In the genomic region with DNA sequence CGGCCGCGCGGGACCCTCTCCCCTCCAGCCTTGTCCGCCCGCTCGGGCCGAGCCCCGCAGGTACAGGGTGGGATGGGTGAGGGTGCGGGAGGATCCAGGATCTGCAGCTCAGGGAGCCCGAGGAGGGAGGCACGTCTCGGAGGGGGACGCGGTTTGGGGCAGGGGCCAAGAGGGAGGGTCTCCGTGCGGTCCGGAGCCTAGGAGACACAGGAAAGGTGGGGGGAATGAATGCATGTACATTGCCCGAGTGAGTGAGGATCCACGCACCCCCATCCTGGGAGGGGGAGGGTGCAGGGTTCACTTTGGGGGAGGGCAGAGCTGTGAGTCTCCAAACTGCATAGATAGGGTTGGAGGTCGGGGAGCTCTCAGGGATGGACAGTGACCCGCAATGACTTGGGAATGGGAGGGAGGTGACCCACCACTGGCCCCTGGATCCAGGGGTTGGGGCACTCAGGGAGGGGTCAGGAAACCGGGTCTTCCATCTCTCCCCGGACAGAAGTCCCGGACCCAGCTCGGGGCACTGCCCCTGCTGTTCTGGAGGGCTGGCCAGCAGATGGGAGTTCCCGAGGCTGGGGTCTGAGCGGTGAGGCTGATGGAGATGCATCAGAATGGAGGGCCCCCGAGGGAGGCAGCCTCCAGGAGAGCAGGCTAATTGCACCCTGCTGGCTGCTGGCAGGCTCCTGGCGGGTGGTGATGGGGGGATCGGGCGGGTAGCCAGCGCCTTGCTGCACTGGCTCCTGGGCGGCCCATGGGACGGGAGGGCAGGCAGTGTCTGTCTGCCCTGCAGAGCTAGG, we compare ENCODE assay signal across 13 cellular contexts. TPM values are rescaled to one million over a fixed set of nuclear protein-coding genes. Genes with fewer than 3 reads are reported as not detected.
DNase-seq lines count a peak whose midpoint lies in the region; ATAC-seq and TF ChIP-seq lines count a peak whose summit lies in the region.
"Had no signal": no experiment of that assay in that cellular context is flagged by ENCODE, and none has a peak within 500 bp of the region (broad histone marks: within the 10 kb centered on the region; RNA-seq: fewer than 3 reads in every experiment).

No MANE protein-coding gene starts in this region.

- H3K36me3 Mint-ChIP-seq in activated T-cell treated with anti-CD3 and anti-CD28 coated beads, Interleukin-2, amount 50 U/mL, for 72 hours (ENCODE audit: insufficient read depth in 2 of 2): no peaks in the 10 kb centered on the region
- H3K36me3 Mint-ChIP-seq in stimulated activated effector memory CD8-positive, alpha-beta T cell treated with anti-CD3 and anti-CD28 coated beads, Interleukin-12 subunit alpha, Interleukin-12 subunit beta, amount 100 ng/mL, for 72 hours: no peaks in the 10 kb centered on the region
- H3K36me3 Mint-ChIP-seq in T-helper 2 cell treated with Interferon-gamma antibody and Interleukin-4, amounts not matched to agents 5 μg/mL and 100 μg/mL, for 36 hours (ENCODE audit: low read depth): no peaks in the 10 kb centered on the region

- peak overlapping the region; percentile 44 to 64 for H3K4me3 Mint-ChIP-seq in activated T-cell treated with anti-CD3 and anti-CD28 coated beads, Interleukin-2, amount 50 U/mL, for 72 hours
- H3K4me3 Mint-ChIP-seq in stimulated activated effector memory CD8-positive, alpha-beta T cell treated with anti-CD3 and anti-CD28 coated beads, Interleukin-12 subunit alpha, Interleukin-12 subunit beta, amount 100 ng/mL, for 72 hours: peak overlapping the region; percentile 26
- no peak overlapping the region for H3K4me3 Mint-ChIP-seq in T-helper 2 cell treated with Interferon-gamma antibody and Interleukin-4, amounts not matched to agents 5 μg/mL and 100 μg/mL, for 36 hours
- H3K4me3 Mint-ChIP-seq: activated CD4-positive, alpha-beta T cell treated with anti-CD3 and anti-CD28 coated beads, Interleukin-2, amount 10 ng/mL, durations not matched to agents 7 days and 5 days had no signal

- no peaks in the 10 kb centered on the region for H3K9me3 Mint-ChIP-seq in activated T-cell treated with anti-CD3 and anti-CD28 coated beads, Interleukin-2, amount 50 U/mL, for 72 hours
- no peaks in the 10 kb centered on the region for H3K9me3 Mint-ChIP-seq in stimulated activated effector memory CD8-positive, alpha-beta T cell treated with anti-CD3 and anti-CD28 coated beads, Interleukin-12 subunit alpha, Interleukin-12 subunit beta, amount 100 ng/mL, for 72 hours
- H3K9me3 Mint-ChIP-seq in T-helper 2 cell treated with Interferon-gamma antibody and Interleukin-4, amounts not matched to agents 5 μg/mL and 100 μg/mL, for 36 hours: no peaks in the 10 kb centered on the region
- H3K9me3 Mint-ChIP-seq: activated CD4-positive, alpha-beta T cell treated with anti-CD3 and anti-CD28 coated beads, Interleukin-2, amount 10 ng/mL, durations not matched to agents 7 days and 5 days had no signal

- no peak for DNase-seq in activated T-cell treated with anti-CD3 and anti-CD28 coated beads, Interleukin-2, amount 50 U/mL, for 72 hours
- DNase-seq in activated T-cell treated with anti-CD3 and anti-CD28 coated beads, Interleukin-2, amount 50 U/mL, for 1 hour: no peak
- DNase-seq in RWPE2 (ENCODE audit: low spot score) (no peak), tibial nerve (ENCODE audit: low spot score in 2 of 2) (no peak)
- no peak for DNase-seq in stimulated activated effector memory CD8-positive, alpha-beta T cell treated with anti-CD3 and anti-CD28 coated beads, Interleukin-12 subunit alpha, Interleukin-12 subunit beta, amount 100 ng/mL, for 72 hours (ENCODE audit: low spot score in 2 of 2)
- DNase-seq in T-helper 2 cell treated with Interferon-gamma antibody and Interleukin-4, amounts not matched to agents 5 μg/mL and 100 μg/mL, for 36 hours (ENCODE audit: low spot score): no peak
- DNase-seq: activated CD4-positive, alpha-beta T cell treated with anti-CD3 and anti-CD28 coated beads, Interleukin-2, amount 10 ng/mL, durations not matched to agents 7 days and 5 days; activated naive CD4-positive, alpha-beta T cell treated with Interleukin-2 at 50 U/mL for 16 hours; GOT3; NCI-H526 had no signal

- TF ChIP-seq EP300 in tibial nerve (IDR thresholded peaks at IDR 0.05): no peak

- H3K27me3 ChIP-seq in RWPE2 (ENCODE audit: insufficient read depth, poor library complexity, severe bottlenecking) (peaks cover 22% of the 10 kb centered on the region), tibial nerve (peaks cover 0 to 76% of the 10 kb centered on the region in 2 donors)

- H3K27ac Mint-ChIP-seq in activated T-cell treated with anti-CD3 and anti-CD28 coated beads, Interleukin-2, amount 50 U/mL, for 72 hours: no peak overlapping the region
- H3K27ac Mint-ChIP-seq in stimulated activated effector memory CD8-positive, alpha-beta T cell treated with anti-CD3 and anti-CD28 coated beads, Interleukin-12 subunit alpha, Interleukin-12 subunit beta, amount 100 ng/mL, for 72 hours: no peak overlapping the region
- no peak overlapping the region for H3K27ac Mint-ChIP-seq in T-helper 2 cell treated with Interferon-gamma antibody and Interleukin-4, amounts not matched to agents 5 μg/mL and 100 μg/mL, for 36 hours
- H3K27ac Mint-ChIP-seq: activated CD4-positive, alpha-beta T cell treated with anti-CD3 and anti-CD28 coated beads, Interleukin-2, amount 10 ng/mL, durations not matched to agents 7 days and 5 days had no signal

- ATAC-seq in activated T-cell treated with anti-CD3 and anti-CD28 coated beads, Interleukin-2, amount 50 U/mL, for 72 hours (replicated peaks in 1 of 2): no peak
- ATAC-seq in RWPE2 (ENCODE audit: low read depth) (no peak), HG03520 (IDR thresholded peaks at IDR 0.05; ENCODE audit: unreplicated experiment) (no peak)
- ATAC-seq in stimulated activated effector memory CD8-positive, alpha-beta T cell treated with anti-CD3 and anti-CD28 coated beads, Interleukin-12 subunit alpha, Interleukin-12 subunit beta, amount 100 ng/mL, for 72 hours: no peak

- no peaks in the 10 kb centered on the region for H3K9me3 ChIP-seq in RWPE2 (ENCODE audit: severe bottlenecking)
- H3K9me3 ChIP-seq in iPS-18c (ENCODE audit: control insufficient read depth, insufficient read depth, low read length): no peaks in the 10 kb centered on the region
- no peaks in the 10 kb centered on the region for H3K9me3 ChIP-seq in tibial nerve

- H3K27ac ChIP-seq in RWPE2 (ENCODE audit: poor library complexity, severe bottlenecking) (no peak overlapping the region), tibial nerve (no peak overlapping the region)

- H3K4me1 Mint-ChIP-seq in activated T-cell treated with anti-CD3 and anti-CD28 coated beads, Interleukin-2, amount 50 U/mL, for 72 hours (ENCODE audit: low read depth): no peaks in the 10 kb centered on the region
- H3K4me1 Mint-ChIP-seq in stimulated activated effector memory CD8-positive, alpha-beta T cell treated with anti-CD3 and anti-CD28 coated beads, Interleukin-12 subunit alpha, Interleukin-12 subunit beta, amount 100 ng/mL, for 72 hours: peaks cover 15% of the 10 kb centered on the region
- peaks cover 2% of the 10 kb centered on the region for H3K4me1 Mint-ChIP-seq in T-helper 2 cell treated with Interferon-gamma antibody and Interleukin-4, amounts not matched to agents 5 μg/mL and 100 μg/mL, for 36 hours (ENCODE audit: low read depth)

- no peak for TF ChIP-seq POLR2A in tibial nerve (IDR thresholded peaks at IDR 0.05)

- H3K4me1 ChIP-seq in RWPE2 (ENCODE audit: insufficient read depth, poor library complexity, severe bottlenecking) (no peaks in the 10 kb centered on the region), tibial nerve (peaks cover 0 to 3% (median 0%) of the 10 kb centered on the region in 4 donors)

- H3K36me3 ChIP-seq in RWPE2 (ENCODE audit: low read depth) (no peaks in the 10 kb centered on the region), tibial nerve (no peaks in the 10 kb centered on the region)

- 2 to 6% methylated on average over 21 of the region's 35 CpGs for WGBS in tibial nerve, 2 donors

- peaks cover 45% of the 10 kb centered on the region for H3K27me3 Mint-ChIP-seq in activated T-cell treated with anti-CD3 and anti-CD28 coated beads, Interleukin-2, amount 50 U/mL, for 72 hours (ENCODE audit: low read depth)
- peaks cover 40% of the 10 kb centered on the region for H3K27me3 Mint-ChIP-seq in T-helper 2 cell treated with Interferon-gamma antibody and Interleukin-4, amounts not matched to agents 5 μg/mL and 100 μg/mL, for 36 hours (ENCODE audit: low read depth)

- TF ChIP-seq CTCF in RWPE2 (IDR thresholded peaks at IDR 0.05; ENCODE audit: poor library complexity, severe bottlenecking) (no peak), tibial nerve (IDR thresholded peaks at IDR 0.05) (no peak)

- H3K4me3 ChIP-seq in RWPE2 (ENCODE audit: severe bottlenecking): peak overlapping the region; percentile 13
- peak overlapping the region; percentile 69 for H3K4me3 ChIP-seq in iPS-18c (ENCODE audit: insufficient read depth, low read depth, low read length)
- H3K4me3 ChIP-seq in tibial nerve: peak overlapping the region in 1 of 4 donors; percentile 33

RNA-seq across cellular contexts. Expression of a gene that starts 0.5 kb away (rescaled TPM):
- total RNA-seq in activated T-cell treated with anti-CD3 and anti-CD28 coated beads, Interleukin-2, amount 50 U/mL, for 72 hours: 1 to 10 TPM in 1 of 2 donors, under 1 TPM in 1; 0.69 to 1.2 TPM
- under 1 TPM in 1 of 4 donors, not detected in 3; under 0.01 TPM for total RNA-seq in tibial nerve
- total RNA-seq: activated CD4-positive, alpha-beta T cell treated with anti-CD3 and anti-CD28 coated beads, Interleukin-2, amount 10 ng/mL, durations not matched to agents 7 days and 5 days; MCF 10A had no signal

RNA-seq across cellular contexts. Expression of a gene that starts 34.6 kb away (rescaled TPM):
- 10 to 100 TPM; 50.1 to 68.1 TPM for total RNA-seq in activated T-cell treated with anti-CD3 and anti-CD28 coated beads, Interleukin-2, amount 50 U/mL, for 72 hours
- 10 to 100 TPM; 29.3 to 69.0 (median 33.9) TPM for total RNA-seq in tibial nerve

RNA-seq across cellular contexts. Expression of a gene that starts 40.5 kb away (rescaled TPM):
- total RNA-seq in activated T-cell treated with anti-CD3 and anti-CD28 coated beads, Interleukin-2, amount 50 U/mL, for 72 hours: 10 to 100 TPM; 41.4 to 47.9 TPM
- 100 to 1,000 TPM; 127 to 180 (median 177) TPM for total RNA-seq in tibial nerve
